ENCODE assay signal across 9 cellular contexts in genomic region chr19:2627855-2628254, GRCh38.
DNase-seq lines count a peak whose midpoint lies in the region; ATAC-seq and TF ChIP-seq lines count a peak whose summit lies in the region.
"Had no signal": no experiment of that assay in that cellular context is flagged by ENCODE, and none has a peak within 500 bp of the region (broad histone marks: within the 10 kb centered on the region; RNA-seq: fewer than 3 reads in every experiment).

No MANE protein-coding gene starts in this region.

- peaks cover 0 to 5% of the 10 kb centered on the region in 2 donors for H3K4me1 ChIP-seq in breast epithelium

- H3K4me3 Mint-ChIP-seq in natural killer cell = no peak overlapping the region

- peak overlapping the region; percentile 93 to 94 for H3K27ac Mint-ChIP-seq in natural killer cell

- peak; percentile 35 for DNase-seq in AG10803 (ENCODE audit: low read depth)
- no peak for DNase-seq in HL-60 (ENCODE audit: low read depth in 1 of 2, low spot score in 1 of 2)
- DNase-seq in breast epithelium (ENCODE audit: low spot score in 2 of 2) = no peak
- no peak for DNase-seq in natural killer cell
- no peak for DNase-seq in mucosa of gallbladder (ENCODE audit: low spot score)
- no peak for DNase-seq in DMS79 treated with DMSO at 0.1 percent for 48 hours (lab: John Stamatoyannopoulos, UW)
- no peak for DNase-seq in T-helper 2 cell
- DNase-seq: Kasumi-1 had no signal

- H3K4me1 Mint-ChIP-seq in natural killer cell = peaks cover 49 to 58% of the 10 kb centered on the region in 2 donors

- intact Hi-C loops in breast epithelium (cut with DNase I; ENCODE audit: low total_unique reads) (loop anchor here (5.0 kb wide), 1 partner anchor 981 kb away; no protein-coding TSS in a partner anchor), natural killer cell (cut with micrococcal nuclease) (loop anchor here (10.0 kb wide), 1 partner anchor 463 kb away; the partner anchor contains the start of gene DOT1L)

- no peaks in the 10 kb centered on the region for H3K36me3 Mint-ChIP-seq in natural killer cell

- H3K4me3 ChIP-seq in AG10803 (ENCODE audit: low read length) (no peak overlapping the region), HL-60 (replicated peaks; ENCODE audit: insufficient read depth, low read length) (no peak overlapping the region), breast epithelium (no peak overlapping the region)

- H3K36me3 ChIP-seq in breast epithelium = no peaks in the 10 kb centered on the region

- H3K27ac ChIP-seq in HL-60 (replicated peaks) (peak overlapping the region; percentile 44), breast epithelium (peak overlapping the region; percentile 86 to 92)

- no peak for TF ChIP-seq POLR2A in breast epithelium (IDR thresholded peaks at IDR 0.05)

- no peaks in the 10 kb centered on the region for H3K27me3 Mint-ChIP-seq in natural killer cell (ENCODE audit: low read depth in 2 of 2)

- TF ChIP-seq CTCF in AG10803 (conservative IDR thresholded peaks at IDR 0.05; ENCODE audit: low read length) = no peak
- no peak for TF ChIP-seq CTCF in HL-60 (IDR thresholded peaks at IDR 0.05; ENCODE audit: insufficient read depth, low read length)
- TF ChIP-seq CTCF in breast epithelium (IDR thresholded peaks at IDR 0.05) = no peak
- TF ChIP-seq CTCF in natural killer cell (IDR thresholded peaks at IDR 0.05) = no peak

- H3K9me3 Mint-ChIP-seq in natural killer cell = no peaks in the 10 kb centered on the region

- H3K9me3 ChIP-seq in breast epithelium = peaks cover 0 to 8% of the 10 kb centered on the region in 2 donors

- peak in 1 of 3 donors; percentile 5 for ATAC-seq in natural killer cell
- ATAC-seq in GM18520 (IDR thresholded peaks at IDR 0.05; ENCODE audit: unreplicated experiment) = no peak

- no peaks in the 10 kb centered on the region for H3K27me3 ChIP-seq in HL-60 (ENCODE audit: insufficient read depth, poor library complexity, severe bottlenecking)
- no peaks in the 10 kb centered on the region for H3K27me3 ChIP-seq in breast epithelium
